Comparison of ENCODE assay signal across 1 cellular context in the genomic region with DNA sequence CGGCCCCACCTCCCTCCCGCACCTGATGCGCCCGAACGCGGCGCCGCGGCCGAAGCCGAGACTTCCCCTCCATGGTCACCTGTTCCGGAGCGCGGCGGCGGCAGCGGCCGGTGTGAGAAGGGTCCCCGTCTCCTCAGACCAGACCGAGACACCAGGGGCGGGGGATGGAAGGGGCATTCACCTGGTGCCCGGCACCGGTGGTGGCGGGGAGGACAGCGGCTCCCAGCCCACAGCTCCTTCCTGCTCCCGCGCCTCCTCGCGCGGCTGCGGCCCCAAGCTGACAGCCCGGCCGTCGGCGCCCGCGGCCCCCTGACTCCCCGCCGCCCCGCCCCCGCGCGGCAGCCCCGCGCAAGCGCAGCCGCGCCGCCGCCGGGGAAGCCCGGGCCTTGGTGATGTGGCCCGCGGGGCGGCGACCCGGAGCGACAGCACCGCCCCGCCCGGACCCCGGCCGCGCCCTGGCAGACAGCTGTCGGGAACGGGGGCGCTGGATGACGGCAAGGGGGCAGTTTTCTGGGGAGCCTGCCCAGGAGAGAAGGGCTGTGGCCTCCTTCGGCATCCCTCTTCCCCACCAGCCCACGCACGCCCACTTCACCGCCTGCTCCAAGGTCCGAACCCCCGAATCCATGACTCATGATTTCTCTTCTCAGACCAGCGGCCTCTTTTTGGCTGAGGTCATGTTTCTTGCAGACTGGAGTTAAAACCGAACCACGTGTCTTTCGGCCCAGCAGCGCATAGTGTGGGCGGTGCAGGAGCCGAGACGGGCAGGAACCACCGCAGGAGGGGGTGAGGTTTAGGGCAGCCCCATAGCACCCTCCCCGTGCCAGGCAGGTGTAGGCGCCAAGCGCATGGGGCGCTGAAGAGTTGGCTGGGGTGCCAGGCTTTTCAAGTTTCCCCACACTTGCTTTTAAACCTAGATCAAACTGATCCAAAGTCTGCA.
A peak's percentile ranks its signal among the peaks of the same experiment; 100 is the strongest.
TF ChIP-seq lines count a peak whose summit lies in the region.

A gene with protein sequence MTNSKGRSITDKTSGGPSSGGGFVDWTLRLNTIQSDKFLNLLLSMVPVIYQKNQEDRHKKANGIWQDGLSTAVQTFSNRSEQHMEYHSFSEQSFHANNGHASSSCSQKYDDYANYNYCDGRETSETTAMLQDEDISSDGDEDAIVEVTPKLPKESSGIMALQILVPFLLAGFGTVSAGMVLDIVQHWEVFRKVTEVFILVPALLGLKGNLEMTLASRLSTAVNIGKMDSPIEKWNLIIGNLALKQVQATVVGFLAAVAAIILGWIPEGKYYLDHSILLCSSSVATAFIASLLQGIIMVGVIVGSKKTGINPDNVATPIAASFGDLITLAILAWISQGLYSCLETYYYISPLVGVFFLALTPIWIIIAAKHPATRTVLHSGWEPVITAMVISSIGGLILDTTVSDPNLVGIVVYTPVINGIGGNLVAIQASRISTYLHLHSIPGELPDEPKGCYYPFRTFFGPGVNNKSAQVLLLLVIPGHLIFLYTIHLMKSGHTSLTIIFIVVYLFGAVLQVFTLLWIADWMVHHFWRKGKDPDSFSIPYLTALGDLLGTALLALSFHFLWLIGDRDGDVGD (minus strand): TSS at position 282 of the 937 bp plus-strand sequence. CDS start 29,763 bp downstream, outside the sequence.

TF ChIP-seq in HepG2, 621 proteins besides CTCF, POLR2A, EP300 and RAD21 (continued from another document and continues in another):
- TF ChIP-seq ZSCAN9 (CRISPR knock-in tag; IDR thresholded peaks at IDR 0.05; ENCODE audit: borderline replicate concordance), result no peak
- peak; percentile 37; the same call in 1 of the 2 replicates for TF ChIP-seq HES4 (CRISPR knock-in tag; IDR thresholded peaks at IDR 0.05; ENCODE audit: borderline replicate concordance)
- TF ChIP-seq ATRX (CRISPR knock-in tag; IDR thresholded peaks at IDR 0.05; ENCODE audit: borderline replicate concordance), result no peak
- no peak for TF ChIP-seq PAXIP1 (CRISPR knock-in tag; conservative IDR thresholded peaks at IDR 0.05)
- TF ChIP-seq, protein P1, sequence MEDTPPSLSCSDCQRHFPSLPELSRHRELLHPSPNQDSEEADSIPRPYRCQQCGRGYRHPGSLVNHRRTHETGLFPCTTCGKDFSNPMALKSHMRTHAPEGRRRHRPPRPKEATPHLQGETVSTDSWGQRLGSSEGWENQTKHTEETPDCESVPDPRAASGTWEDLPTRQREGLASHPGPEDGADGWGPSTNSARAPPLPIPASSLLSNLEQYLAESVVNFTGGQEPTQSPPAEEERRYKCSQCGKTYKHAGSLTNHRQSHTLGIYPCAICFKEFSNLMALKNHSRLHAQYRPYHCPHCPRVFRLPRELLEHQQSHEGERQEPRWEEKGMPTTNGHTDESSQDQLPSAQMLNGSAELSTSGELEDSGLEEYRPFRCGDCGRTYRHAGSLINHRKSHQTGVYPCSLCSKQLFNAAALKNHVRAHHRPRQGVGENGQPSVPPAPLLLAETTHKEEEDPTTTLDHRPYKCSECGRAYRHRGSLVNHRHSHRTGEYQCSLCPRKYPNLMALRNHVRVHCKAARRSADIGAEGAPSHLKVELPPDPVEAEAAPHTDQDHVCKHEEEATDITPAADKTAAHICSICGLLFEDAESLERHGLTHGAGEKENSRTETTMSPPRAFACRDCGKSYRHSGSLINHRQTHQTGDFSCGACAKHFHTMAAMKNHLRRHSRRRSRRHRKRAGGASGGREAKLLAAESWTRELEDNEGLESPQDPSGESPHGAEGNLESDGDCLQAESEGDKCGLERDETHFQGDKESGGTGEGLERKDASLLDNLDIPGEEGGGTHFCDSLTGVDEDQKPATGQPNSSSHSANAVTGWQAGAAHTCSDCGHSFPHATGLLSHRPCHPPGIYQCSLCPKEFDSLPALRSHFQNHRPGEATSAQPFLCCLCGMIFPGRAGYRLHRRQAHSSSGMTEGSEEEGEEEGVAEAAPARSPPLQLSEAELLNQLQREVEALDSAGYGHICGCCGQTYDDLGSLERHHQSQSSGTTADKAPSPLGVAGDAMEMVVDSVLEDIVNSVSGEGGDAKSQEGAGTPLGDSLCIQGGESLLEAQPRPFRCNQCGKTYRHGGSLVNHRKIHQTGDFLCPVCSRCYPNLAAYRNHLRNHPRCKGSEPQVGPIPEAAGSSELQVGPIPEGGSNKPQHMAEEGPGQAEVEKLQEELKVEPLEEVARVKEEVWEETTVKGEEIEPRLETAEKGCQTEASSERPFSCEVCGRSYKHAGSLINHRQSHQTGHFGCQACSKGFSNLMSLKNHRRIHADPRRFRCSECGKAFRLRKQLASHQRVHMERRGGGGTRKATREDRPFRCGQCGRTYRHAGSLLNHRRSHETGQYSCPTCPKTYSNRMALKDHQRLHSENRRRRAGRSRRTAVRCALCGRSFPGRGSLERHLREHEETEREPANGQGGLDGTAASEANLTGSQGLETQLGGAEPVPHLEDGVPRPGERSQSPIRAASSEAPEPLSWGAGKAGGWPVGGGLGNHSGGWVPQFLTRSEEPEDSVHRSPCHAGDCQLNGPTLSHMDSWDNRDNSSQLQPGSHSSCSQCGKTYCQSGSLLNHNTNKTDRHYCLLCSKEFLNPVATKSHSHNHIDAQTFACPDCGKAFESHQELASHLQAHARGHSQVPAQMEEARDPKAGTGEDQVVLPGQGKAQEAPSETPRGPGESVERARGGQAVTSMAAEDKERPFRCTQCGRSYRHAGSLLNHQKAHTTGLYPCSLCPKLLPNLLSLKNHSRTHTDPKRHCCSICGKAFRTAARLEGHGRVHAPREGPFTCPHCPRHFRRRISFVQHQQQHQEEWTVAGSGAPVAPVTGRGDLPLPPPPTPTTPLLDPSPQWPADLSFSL (CRISPR knock-in tag; IDR thresholded peaks at IDR 0.05), result no peak
- TF ChIP-seq ZNF569 (CRISPR knock-in tag; IDR thresholded peaks at IDR 0.05; ENCODE audit: borderline replicate concordance), result no peak
- TF ChIP-seq ZNF766 (CRISPR knock-in tag; IDR thresholded peaks at IDR 0.05; ENCODE audit: borderline replicate concordance), result no peak
- TF ChIP-seq FOXK2 (IDR thresholded peaks at IDR 0.05), result no peak
- no peak for TF ChIP-seq MEIS1 (CRISPR knock-in tag; IDR thresholded peaks at IDR 0.05; ENCODE audit: borderline replicate concordance)
- no peak for TF ChIP-seq ZNF549 (CRISPR knock-in tag; IDR thresholded peaks at IDR 0.05)
- TF ChIP-seq ZNF850 (CRISPR knock-in tag; conservative IDR thresholded peaks at IDR 0.05), result no peak
- TF ChIP-seq, protein P2, sequence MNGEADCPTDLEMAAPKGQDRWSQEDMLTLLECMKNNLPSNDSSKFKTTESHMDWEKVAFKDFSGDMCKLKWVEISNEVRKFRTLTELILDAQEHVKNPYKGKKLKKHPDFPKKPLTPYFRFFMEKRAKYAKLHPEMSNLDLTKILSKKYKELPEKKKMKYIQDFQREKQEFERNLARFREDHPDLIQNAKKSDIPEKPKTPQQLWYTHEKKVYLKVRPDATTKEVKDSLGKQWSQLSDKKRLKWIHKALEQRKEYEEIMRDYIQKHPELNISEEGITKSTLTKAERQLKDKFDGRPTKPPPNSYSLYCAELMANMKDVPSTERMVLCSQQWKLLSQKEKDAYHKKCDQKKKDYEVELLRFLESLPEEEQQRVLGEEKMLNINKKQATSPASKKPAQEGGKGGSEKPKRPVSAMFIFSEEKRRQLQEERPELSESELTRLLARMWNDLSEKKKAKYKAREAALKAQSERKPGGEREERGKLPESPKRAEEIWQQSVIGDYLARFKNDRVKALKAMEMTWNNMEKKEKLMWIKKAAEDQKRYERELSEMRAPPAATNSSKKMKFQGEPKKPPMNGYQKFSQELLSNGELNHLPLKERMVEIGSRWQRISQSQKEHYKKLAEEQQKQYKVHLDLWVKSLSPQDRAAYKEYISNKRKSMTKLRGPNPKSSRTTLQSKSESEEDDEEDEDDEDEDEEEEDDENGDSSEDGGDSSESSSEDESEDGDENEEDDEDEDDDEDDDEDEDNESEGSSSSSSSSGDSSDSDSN (CRISPR knock-in tag; IDR thresholded peaks at IDR 0.05), result peak; percentile 99
- no peak for TF ChIP-seq ZNF543 (CRISPR knock-in tag; IDR thresholded peaks at IDR 0.05)
- TF ChIP-seq ZNF674 (CRISPR knock-in tag; IDR thresholded peaks at IDR 0.05; ENCODE audit: low read depth), result no peak
- peak; percentile 23 for TF ChIP-seq RXRA (CRISPR knock-in tag; IDR thresholded peaks at IDR 0.05)
- TF ChIP-seq KDM6A (CRISPR knock-in tag; IDR thresholded peaks at IDR 0.05; ENCODE audit: low read depth), result no peak
- TF ChIP-seq, protein P3, sequence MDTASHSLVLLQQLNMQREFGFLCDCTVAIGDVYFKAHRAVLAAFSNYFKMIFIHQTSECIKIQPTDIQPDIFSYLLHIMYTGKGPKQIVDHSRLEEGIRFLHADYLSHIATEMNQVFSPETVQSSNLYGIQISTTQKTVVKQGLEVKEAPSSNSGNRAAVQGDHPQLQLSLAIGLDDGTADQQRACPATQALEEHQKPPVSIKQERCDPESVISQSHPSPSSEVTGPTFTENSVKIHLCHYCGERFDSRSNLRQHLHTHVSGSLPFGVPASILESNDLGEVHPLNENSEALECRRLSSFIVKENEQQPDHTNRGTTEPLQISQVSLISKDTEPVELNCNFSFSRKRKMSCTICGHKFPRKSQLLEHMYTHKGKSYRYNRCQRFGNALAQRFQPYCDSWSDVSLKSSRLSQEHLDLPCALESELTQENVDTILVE (CRISPR knock-in tag; IDR thresholded peaks at IDR 0.05), result no peak
- TF ChIP-seq ZNF83 (CRISPR knock-in tag; IDR thresholded peaks at IDR 0.05; ENCODE audit: borderline replicate concordance), result no peak
- TF ChIP-seq ZNF414 (CRISPR knock-in tag; IDR thresholded peaks at IDR 0.05), result no peak
- no peak for TF ChIP-seq ZNF432 (CRISPR knock-in tag; IDR thresholded peaks at IDR 0.05; ENCODE audit: borderline replicate concordance)
- TF ChIP-seq, protein P4, sequence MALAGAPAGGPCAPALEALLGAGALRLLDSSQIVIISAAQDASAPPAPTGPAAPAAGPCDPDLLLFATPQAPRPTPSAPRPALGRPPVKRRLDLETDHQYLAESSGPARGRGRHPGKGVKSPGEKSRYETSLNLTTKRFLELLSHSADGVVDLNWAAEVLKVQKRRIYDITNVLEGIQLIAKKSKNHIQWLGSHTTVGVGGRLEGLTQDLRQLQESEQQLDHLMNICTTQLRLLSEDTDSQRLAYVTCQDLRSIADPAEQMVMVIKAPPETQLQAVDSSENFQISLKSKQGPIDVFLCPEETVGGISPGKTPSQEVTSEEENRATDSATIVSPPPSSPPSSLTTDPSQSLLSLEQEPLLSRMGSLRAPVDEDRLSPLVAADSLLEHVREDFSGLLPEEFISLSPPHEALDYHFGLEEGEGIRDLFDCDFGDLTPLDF (CRISPR knock-in tag; IDR thresholded peaks at IDR 0.05), result no peak
- TF ChIP-seq ARHGAP35 (CRISPR knock-in tag; IDR thresholded peaks at IDR 0.05; ENCODE audit: borderline replicate concordance), result no peak
- TF ChIP-seq ZNF607 (CRISPR knock-in tag; IDR thresholded peaks at IDR 0.05; ENCODE audit: borderline replicate concordance), result peak; percentile 43; the same call in 1 of the 2 replicates
- TF ChIP-seq TEF (CRISPR knock-in tag; IDR thresholded peaks at IDR 0.05), result no peak
- no peak for TF ChIP-seq ZNF317 (CRISPR knock-in tag; IDR thresholded peaks at IDR 0.05)
- TF ChIP-seq SPEN (CRISPR knock-in tag; IDR thresholded peaks at IDR 0.05; ENCODE audit: low read depth), result no peak; the same call in 1 of the 2 replicates
- TF ChIP-seq, protein P5, sequence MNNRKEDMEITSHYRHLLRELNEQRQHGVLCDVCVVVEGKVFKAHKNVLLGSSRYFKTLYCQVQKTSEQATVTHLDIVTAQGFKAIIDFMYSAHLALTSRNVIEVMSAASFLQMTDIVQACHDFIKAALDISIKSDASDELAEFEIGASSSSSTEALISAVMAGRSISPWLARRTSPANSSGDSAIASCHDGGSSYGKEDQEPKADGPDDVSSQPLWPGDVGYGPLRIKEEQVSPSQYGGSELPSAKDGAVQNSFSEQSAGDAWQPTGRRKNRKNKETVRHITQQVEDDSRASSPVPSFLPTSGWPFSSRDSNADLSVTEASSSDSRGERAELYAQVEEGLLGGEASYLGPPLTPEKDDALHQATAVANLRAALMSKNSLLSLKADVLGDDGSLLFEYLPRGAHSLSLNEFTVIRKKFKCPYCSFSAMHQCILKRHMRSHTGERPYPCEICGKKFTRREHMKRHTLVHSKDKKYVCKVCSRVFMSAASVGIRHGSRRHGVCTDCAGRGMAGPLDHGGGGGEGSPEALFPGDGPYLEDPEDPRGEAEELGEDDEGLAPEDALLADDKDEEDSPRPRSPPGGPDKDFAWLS (CRISPR knock-in tag; IDR thresholded peaks at IDR 0.05; ENCODE audit: borderline replicate concordance), result no peak
- TF ChIP-seq ZNF782 (CRISPR knock-in tag; IDR thresholded peaks at IDR 0.05; ENCODE audit: borderline replicate concordance), result 0 out of 2 replicates have a peak, but pooled peaks have one; percentile 37
- peak; percentile 34; the same call in 1 of the 2 replicates for TF ChIP-seq ZNF691 (CRISPR knock-in tag; IDR thresholded peaks at IDR 0.05; ENCODE audit: borderline replicate concordance, low read depth)
